27 cellular contexts compared by ENCODE assay signal in the genomic region with DNA sequence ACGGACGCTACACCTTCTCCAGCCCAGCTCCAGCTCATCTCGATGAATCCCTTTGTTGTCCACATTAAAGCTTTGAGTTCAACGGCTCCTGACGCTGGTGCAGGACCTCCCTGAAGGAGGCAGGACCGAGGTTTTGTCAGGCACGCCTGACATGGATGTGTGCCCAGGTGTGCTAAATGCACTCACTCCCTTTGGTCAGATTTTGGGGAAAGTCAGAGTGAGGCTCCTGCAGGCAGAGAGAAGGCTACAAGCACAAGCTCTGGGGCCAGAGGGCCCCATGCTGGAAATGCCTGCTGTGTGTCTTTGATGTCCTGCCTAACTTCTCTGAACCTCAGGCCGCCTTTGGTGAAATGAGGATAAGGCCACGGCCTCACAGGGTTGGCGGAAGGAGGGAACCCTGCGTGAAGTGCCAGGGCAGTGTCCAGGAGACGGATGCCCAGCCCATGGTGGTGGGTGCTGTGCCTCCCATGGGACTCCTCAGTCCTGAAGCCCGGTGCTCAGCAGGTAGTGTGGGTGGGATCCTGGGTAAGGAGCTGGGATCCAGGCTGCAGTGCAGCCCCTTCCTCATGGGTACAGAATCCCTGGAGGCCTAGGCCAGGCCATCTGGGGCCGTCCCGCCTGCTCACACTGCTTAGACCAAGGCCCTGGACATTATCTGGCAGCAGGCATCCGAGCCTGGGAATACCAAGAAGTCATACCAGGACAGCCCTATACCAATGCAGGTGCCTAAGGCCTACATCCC.
A peak's percentile ranks its signal among the peaks of the same experiment; 100 is the strongest.
DNase-seq lines count a peak whose midpoint lies in the region; ATAC-seq and TF ChIP-seq lines count a peak whose summit lies in the region.
"Had no signal": no experiment of that assay in that cellular context is flagged by ENCODE, and none has a peak within 500 bp of the region (broad histone marks: within the 10 kb centered on the region; RNA-seq: fewer than 3 reads in every experiment).

No MANE protein-coding gene starts in this region.

- H3K27me3 ChIP-seq in dorsolateral prefrontal cortex: no peaks in the 10 kb centered on the region
- H3K27me3 ChIP-seq: hepatocyte, pancreas, thyroid gland had no signal

- no peak for TF ChIP-seq CTCF in dorsolateral prefrontal cortex (IDR thresholded peaks at IDR 0.05 in 54 of 56, conservative IDR thresholded peaks at IDR 0.05 in 2 of 56; ENCODE audit: low read depth in 1 of 56, partially characterized antibody in 56 of 56)
- no peak for TF ChIP-seq CTCF in nephron progenitor cell (IDR thresholded peaks at IDR 0.05)

- no peak for ATAC-seq in left ventricle myocardium superior
- ATAC-seq: CD8-positive, alpha-beta T cell; naive thymus-derived CD4-positive, alpha-beta T cell; pancreas; stimulated activated naive B cell treated with anti-CD40 and anti-IgM and Interleukin-4, amounts not matched to agents 10 μg/mL and 1 μg/mL and 100 μg/mL, for 72 hours; T-cell had no signal

- H3K9me3 Mint-ChIP-seq in nephron progenitor cell: no peaks in the 10 kb centered on the region
- H3K9me3 Mint-ChIP-seq: activated naive CD4-positive, alpha-beta T cell treated with anti-CD3 and anti-CD28 coated beads, Interleukin-2, amount 50 U/mL, for 24 hours; brain; CD8-positive, alpha-beta T cell; stimulated activated naive B cell treated with anti-CD40 and anti-IgM and Interleukin-4, amounts not matched to agents 10 μg/mL and 1 μg/mL and 100 μg/mL, for 72 hours; T-cell had no signal

- intact Hi-C loops in cardiac septum (cut with DNase I): no loop called here
- intact Hi-C loops in left ventricle myocardium superior (cut with micrococcal nuclease): no loop called here
- intact Hi-C loops in dorsolateral prefrontal cortex (cut with DNase I): no loop called here

- no peak overlapping the region for H3K4me3 ChIP-seq in dorsolateral prefrontal cortex
- H3K4me3 ChIP-seq: hepatocyte, pancreas, thyroid gland had no signal

- H3K36me3 Mint-ChIP-seq in nephron progenitor cell (ENCODE audit: low read depth): peaks cover 19% of the 10 kb centered on the region
- H3K36me3 Mint-ChIP-seq: T-cell had no signal

- no peak overlapping the region for H3K4me3 Mint-ChIP-seq in nephron progenitor cell
- H3K4me3 Mint-ChIP-seq: activated naive CD4-positive, alpha-beta T cell treated with anti-CD3 and anti-CD28 coated beads, Interleukin-2, amount 50 U/mL, for 24 hours; brain; CD8-positive, alpha-beta T cell; stimulated activated naive B cell treated with anti-CD40 and anti-IgM and Interleukin-4, amounts not matched to agents 10 μg/mL and 1 μg/mL and 100 μg/mL, for 72 hours had no signal

- DNase-seq in cardiac septum (ENCODE audit: low spot score) (peak; percentile 10), left ventricle myocardium superior (no peak), dorsolateral prefrontal cortex (peak in 5 of 10 donors; percentile 2 to 36 (median 23)), mesenteric fat pad (ENCODE audit: low spot score) (peak; percentile 76), nephron progenitor cell (no peak), NCI-H748 treated with DMSO at 0.1 percent for 48 hours (lab: John Stamatoyannopoulos, UW) (no peak), iPS-NIHi11 (ENCODE audit: low spot score) (no peak), NCI-H2171 treated with DMSO at 0.1 percent for 48 hours (lab: John Stamatoyannopoulos, UW) (no peak)
- DNase-seq: activated CD4-positive, alpha-beta T cell treated with anti-CD3 and anti-CD28 coated beads, Interleukin-2, amount 50 U/mL, for 1 hour; CD8-positive, alpha-beta T cell; DMS79; foreskin fibroblast; GOT3; KBM-7; mesenchymal stem cell; NCI-H146; OCI-M1; stimulated activated CD4-positive, alpha-beta T cell treated with anti-CD3 and anti-CD28 coated beads, Interleukin-2, amount 100 ng/mL, for 24 hours; stimulated activated naive B cell treated with anti-CD40 and anti-IgM and Interleukin-4, amounts not matched to agents 10 μg/mL and 1 μg/mL and 100 μg/mL, for 72 hours had no signal

- no peaks in the 10 kb centered on the region for H3K27me3 Mint-ChIP-seq in nephron progenitor cell (ENCODE audit: low read depth, poor library complexity)
- H3K27me3 Mint-ChIP-seq: activated naive CD4-positive, alpha-beta T cell treated with anti-CD3 and anti-CD28 coated beads, Interleukin-2, amount 50 U/mL, for 24 hours; brain; naive thymus-derived CD4-positive, alpha-beta T cell; stimulated activated naive B cell treated with anti-CD40 and anti-IgM and Interleukin-4, amounts not matched to agents 10 μg/mL and 1 μg/mL and 100 μg/mL, for 72 hours; T-cell had no signal

- H3K4me1 Mint-ChIP-seq in nephron progenitor cell: peaks cover 39% of the 10 kb centered on the region

- H3K27ac Mint-ChIP-seq in nephron progenitor cell: no peak overlapping the region
- H3K27ac Mint-ChIP-seq: activated naive CD4-positive, alpha-beta T cell treated with anti-CD3 and anti-CD28 coated beads, Interleukin-2, amount 50 U/mL, for 24 hours; CD8-positive, alpha-beta T cell; naive thymus-derived CD4-positive, alpha-beta T cell; stimulated activated naive B cell treated with anti-CD40 and anti-IgM and Interleukin-4, amounts not matched to agents 10 μg/mL and 1 μg/mL and 100 μg/mL, for 72 hours; T-cell had no signal

- peak overlapping the region; percentile 55 to 97 (median 89) for H3K27ac ChIP-seq in dorsolateral prefrontal cortex
- H3K27ac ChIP-seq: epithelial cell of prostate, hepatocyte, pancreas, thyroid gland had no signal

Comparison
In these comparisons a context has a peak if more than half of its experiments do, and no peak if none do; other contexts are left out.
1. DNase-seq: peak in cardiac septum (single experiment) and mesenteric fat pad (single experiment); none in left ventricle myocardium superior (single experiment), nephron progenitor cell (single experiment), NCI-H748 treated with DMSO at 0.1 percent for 48 hours (single experiment), iPS-NIHi11 (single experiment) and NCI-H2171 treated with DMSO at 0.1 percent for 48 hours (single experiment).